ENCODE assay signal across 8 cellular contexts in genomic region chr1:73674945-73675561, GRCh38.
DNase-seq lines count a peak whose midpoint lies in the region; ATAC-seq and TF ChIP-seq lines count a peak whose summit lies in the region.

No MANE protein-coding gene starts in this region.

- TF ChIP-seq EP300 in Ishikawa (IDR thresholded peaks at IDR 0.05; ENCODE audit: borderline replicate concordance) (no peak), gastroesophageal sphincter (IDR thresholded peaks at IDR 0.05) (no peak)

- ATAC-seq in GM18870 (IDR thresholded peaks at IDR 0.05; ENCODE audit: unreplicated experiment): peak; percentile 77
- ATAC-seq in gastroesophageal sphincter: no peak
- ATAC-seq in upper lobe of right lung: peak; percentile 66
- ATAC-seq in HG03196 (IDR thresholded peaks at IDR 0.05; ENCODE audit: unreplicated experiment): no peak

- H3K9me3 ChIP-seq in AG04450 (ENCODE audit: control insufficient read depth, insufficient read depth, low read length) (no peaks in the 10 kb centered on the region), Peyer's patch (no peaks in the 10 kb centered on the region), gastroesophageal sphincter (no peaks in the 10 kb centered on the region), upper lobe of right lung (no peaks in the 10 kb centered on the region), MG63 (no peaks in the 10 kb centered on the region)

- no peak overlapping the region for H3K4me3 ChIP-seq in AG04450 (ENCODE audit: low read depth, low read length)
- no peak overlapping the region for H3K4me3 ChIP-seq in Peyer's patch
- H3K4me3 ChIP-seq in gastroesophageal sphincter: no peak overlapping the region
- H3K4me3 ChIP-seq in upper lobe of right lung: no peak overlapping the region
- no peak overlapping the region for H3K4me3 ChIP-seq in MG63

- no peaks in the 10 kb centered on the region for H3K4me1 ChIP-seq in Peyer's patch
- no peaks in the 10 kb centered on the region for H3K4me1 ChIP-seq in gastroesophageal sphincter
- no peaks in the 10 kb centered on the region for H3K4me1 ChIP-seq in upper lobe of right lung

- TF ChIP-seq RAD21 in Ishikawa (IDR thresholded peaks at IDR 0.05; ENCODE audit: low read depth): peak; percentile 45; the same call in 1 of the 2 replicates

- H3K36me3 ChIP-seq in Peyer's patch (no peaks in the 10 kb centered on the region), gastroesophageal sphincter (no peaks in the 10 kb centered on the region), upper lobe of right lung (no peaks in the 10 kb centered on the region), MG63 (no peaks in the 10 kb centered on the region)

- intact Hi-C loops in upper lobe of right lung (cut with DNase I): no loop called here

- TF ChIP-seq CTCF in AG04450 (IDR thresholded peaks at IDR 0.05; ENCODE audit: low read depth, low read length): peak; percentile 40
- peak in 4 of 6 experiments; percentile 16 to 60 (median 54) for TF ChIP-seq CTCF in Peyer's patch (IDR thresholded peaks at IDR 0.05)
- peak; percentile 24 to 50 (median 28) for TF ChIP-seq CTCF in gastroesophageal sphincter (IDR thresholded peaks at IDR 0.05)
- peak; percentile 54 for TF ChIP-seq CTCF in upper lobe of right lung (IDR thresholded peaks at IDR 0.05)

- TF ChIP-seq POLR2A in Peyer's patch (IDR thresholded peaks at IDR 0.05): no peak
- TF ChIP-seq POLR2A in gastroesophageal sphincter (IDR thresholded peaks at IDR 0.05): no peak

- WGBS in gastroesophageal sphincter (ENCODE audit: low coverage in 1 of 2), 2 donors: 0 to 8% methylated on average over 2 of the region's 2 CpGs

- POLR2A ChIA-PET in AG04450 (lab: Yijun Ruan, JAX): no interaction called here

- H3K27me3 ChIP-seq in AG04450 (ENCODE audit: control insufficient read depth, insufficient read depth, low read length) (no peaks in the 10 kb centered on the region), Peyer's patch (no peaks in the 10 kb centered on the region), gastroesophageal sphincter (no peaks in the 10 kb centered on the region), upper lobe of right lung (no peaks in the 10 kb centered on the region), MG63 (no peaks in the 10 kb centered on the region)

- H3K27ac ChIP-seq in AG04450 (ENCODE audit: low read depth, low read length) (no peak overlapping the region), Peyer's patch (no peak overlapping the region), gastroesophageal sphincter (no peak overlapping the region), upper lobe of right lung (no peak overlapping the region)

- DNase-seq in AG04450 (ENCODE audit: low read depth, low spot score) (no peak), Peyer's patch (no peak), upper lobe of right lung (no peak), MG63 (no peak)

- CTCF ChIA-PET in AG04450 (lab: Charles Lee): interaction anchor here (0.6 to 1.6 kb wide), 4 partner anchors 16 to 1634 kb away, joined by 3 to 5 read pairs (median 3); no protein-coding TSS in a partner anchor

TF ChIP-seq in Ishikawa, 13 proteins besides CTCF, POLR2A, EP300 and RAD21:
- TF ChIP-seq USF1 (IDR thresholded peaks at IDR 0.05): no peak
- no peak for TF ChIP-seq FOXM1 (IDR thresholded peaks at IDR 0.05; ENCODE audit: borderline replicate concordance, low read depth)
- no peak for TF ChIP-seq REST (IDR thresholded peaks at IDR 0.05; ENCODE audit: low read depth)
- no peak for TF ChIP-seq NFIC (IDR thresholded peaks at IDR 0.05)
- no peak for TF ChIP-seq TCF12 (IDR thresholded peaks at IDR 0.05; ENCODE audit: low read depth)
- no peak for TF ChIP-seq ZBTB7A (IDR thresholded peaks at IDR 0.05; ENCODE audit: low read depth)
- TF ChIP-seq TEAD4 (IDR thresholded peaks at IDR 0.05): no peak
- no peak for TF ChIP-seq EGR1 (IDR thresholded peaks at IDR 0.05)
- no peak for TF ChIP-seq CEBPB (IDR thresholded peaks at IDR 0.05)
- TF ChIP-seq TAF1 (IDR thresholded peaks at IDR 0.05; ENCODE audit: low read depth): no peak
- no peak for TF ChIP-seq CREB1 (IDR thresholded peaks at IDR 0.05; ENCODE audit: low read depth)

Comparison
In these comparisons a context has a peak if more than half of its experiments do, and no peak if none do; other contexts are left out.
1. ATAC-seq: peak in GM18870 (single experiment) and upper lobe of right lung (single experiment); none in gastroesophageal sphincter (single experiment) and HG03196 (single experiment).
2. Peak in every context shown above with its lines, with median percentiles within 50 percentile points of each other: CTCF ChIP-seq.